1 cellular context compared by ENCODE assay signal in the genomic region with DNA sequence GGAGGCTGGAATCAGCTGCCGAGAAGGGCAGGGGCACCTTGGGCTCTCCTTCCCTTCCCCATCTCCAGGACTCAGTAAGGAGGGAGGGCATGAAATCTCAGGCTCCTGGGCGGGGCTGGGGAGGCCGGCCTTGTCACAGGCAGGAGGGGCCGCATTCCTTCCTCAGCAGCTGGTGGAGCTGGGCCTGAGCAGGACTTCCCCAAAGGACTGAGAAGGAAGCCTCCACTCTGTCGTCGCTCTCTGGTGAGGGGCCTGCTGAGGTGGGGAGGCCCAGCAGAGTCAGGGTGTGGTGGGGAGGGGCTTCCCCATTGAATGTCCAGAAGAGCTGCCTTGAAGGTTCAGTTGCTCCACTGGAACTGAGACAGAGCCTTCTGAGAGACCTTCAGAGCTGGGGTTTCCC.
TF ChIP-seq lines count a peak whose summit lies in the region.

No MANE protein-coding gene starts in this region.

TF ChIP-seq in HepG2, 621 proteins besides CTCF, POLR2A, EP300 and RAD21:
- TF ChIP-seq ARID4A (CRISPR knock-in tag; IDR thresholded peaks at IDR 0.05; ENCODE audit: borderline replicate concordance) (no peak), ZBTB33 (CRISPR knock-in tag; IDR thresholded peaks at IDR 0.05) (no peak), SNRNP70 (IDR thresholded peaks at IDR 0.05; ENCODE audit: low read depth, low read length) (no peak), PRPF4 (IDR thresholded peaks at IDR 0.05; ENCODE audit: low read depth, low read length, poor library complexity, severe bottlenecking) (no peak), BHLHE40 (IDR thresholded peaks at IDR 0.05; ENCODE audit: low read length) (no peak), ZFP62 (CRISPR knock-in tag; IDR thresholded peaks at IDR 0.05) (no peak), ZNF282 (IDR thresholded peaks at IDR 0.05; ENCODE audit: partially characterized antibody) (no peak), ZBTB8A (CRISPR knock-in tag; IDR thresholded peaks at IDR 0.05; ENCODE audit: borderline replicate concordance, low read depth) (no peak), DR1 (CRISPR knock-in tag; IDR thresholded peaks at IDR 0.05) (no peak)
- TF ChIP-seq, protein P1, sequence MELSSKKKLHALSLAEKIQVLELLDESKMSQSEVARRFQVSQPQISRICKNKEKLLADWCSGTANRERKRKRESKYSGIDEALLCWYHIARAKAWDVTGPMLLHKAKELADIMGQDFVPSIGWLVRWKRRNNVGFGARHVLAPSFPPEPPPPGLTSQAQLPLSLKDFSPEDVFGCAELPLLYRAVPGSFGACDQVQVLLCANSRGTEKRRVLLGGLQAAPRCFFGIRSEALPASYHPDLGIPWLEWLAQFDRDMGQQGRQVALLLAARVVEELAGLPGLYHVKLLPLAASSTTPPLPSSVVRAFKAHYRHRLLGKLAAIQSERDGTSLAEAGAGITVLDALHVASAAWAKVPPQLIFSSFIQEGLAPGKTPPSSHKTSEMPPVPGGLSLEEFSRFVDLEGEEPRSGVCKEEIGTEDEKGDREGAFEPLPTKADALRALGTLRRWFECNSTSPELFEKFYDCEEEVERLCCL (CRISPR knock-in tag; IDR thresholded peaks at IDR 0.05; ENCODE audit: borderline replicate concordance), result no peak
- TF ChIP-seq, protein P2, sequence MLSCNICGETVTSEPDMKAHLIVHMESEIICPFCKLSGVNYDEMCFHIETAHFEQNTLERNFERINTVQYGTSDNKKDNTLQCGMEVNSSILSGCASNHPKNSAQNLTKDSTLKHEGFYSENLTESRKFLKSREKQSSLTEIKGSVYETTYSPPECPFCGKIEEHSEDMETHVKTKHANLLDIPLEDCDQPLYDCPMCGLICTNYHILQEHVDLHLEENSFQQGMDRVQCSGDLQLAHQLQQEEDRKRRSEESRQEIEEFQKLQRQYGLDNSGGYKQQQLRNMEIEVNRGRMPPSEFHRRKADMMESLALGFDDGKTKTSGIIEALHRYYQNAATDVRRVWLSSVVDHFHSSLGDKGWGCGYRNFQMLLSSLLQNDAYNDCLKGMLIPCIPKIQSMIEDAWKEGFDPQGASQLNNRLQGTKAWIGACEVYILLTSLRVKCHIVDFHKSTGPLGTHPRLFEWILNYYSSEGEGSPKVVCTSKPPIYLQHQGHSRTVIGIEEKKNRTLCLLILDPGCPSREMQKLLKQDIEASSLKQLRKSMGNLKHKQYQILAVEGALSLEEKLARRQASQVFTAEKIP (CRISPR knock-in tag; IDR thresholded peaks at IDR 0.05; ENCODE audit: borderline replicate concordance), result no peak
- TF ChIP-seq, protein P3, sequence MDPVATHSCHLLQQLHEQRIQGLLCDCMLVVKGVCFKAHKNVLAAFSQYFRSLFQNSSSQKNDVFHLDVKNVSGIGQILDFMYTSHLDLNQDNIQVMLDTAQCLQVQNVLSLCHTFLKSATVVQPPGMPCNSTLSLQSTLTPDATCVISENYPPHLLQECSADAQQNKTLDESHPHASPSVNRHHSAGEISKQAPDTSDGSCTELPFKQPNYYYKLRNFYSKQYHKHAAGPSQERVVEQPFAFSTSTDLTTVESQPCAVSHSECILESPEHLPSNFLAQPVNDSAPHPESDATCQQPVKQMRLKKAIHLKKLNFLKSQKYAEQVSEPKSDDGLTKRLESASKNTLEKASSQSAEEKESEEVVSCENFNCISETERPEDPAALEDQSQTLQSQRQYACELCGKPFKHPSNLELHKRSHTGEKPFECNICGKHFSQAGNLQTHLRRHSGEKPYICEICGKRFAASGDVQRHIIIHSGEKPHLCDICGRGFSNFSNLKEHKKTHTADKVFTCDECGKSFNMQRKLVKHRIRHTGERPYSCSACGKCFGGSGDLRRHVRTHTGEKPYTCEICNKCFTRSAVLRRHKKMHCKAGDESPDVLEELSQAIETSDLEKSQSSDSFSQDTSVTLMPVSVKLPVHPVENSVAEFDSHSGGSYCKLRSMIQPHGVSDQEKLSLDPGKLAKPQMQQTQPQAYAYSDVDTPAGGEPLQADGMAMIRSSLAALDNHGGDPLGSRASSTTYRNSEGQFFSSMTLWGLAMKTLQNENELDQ (CRISPR knock-in tag; IDR thresholded peaks at IDR 0.05; ENCODE audit: borderline replicate concordance), result no peak
- TF ChIP-seq, protein P4, sequence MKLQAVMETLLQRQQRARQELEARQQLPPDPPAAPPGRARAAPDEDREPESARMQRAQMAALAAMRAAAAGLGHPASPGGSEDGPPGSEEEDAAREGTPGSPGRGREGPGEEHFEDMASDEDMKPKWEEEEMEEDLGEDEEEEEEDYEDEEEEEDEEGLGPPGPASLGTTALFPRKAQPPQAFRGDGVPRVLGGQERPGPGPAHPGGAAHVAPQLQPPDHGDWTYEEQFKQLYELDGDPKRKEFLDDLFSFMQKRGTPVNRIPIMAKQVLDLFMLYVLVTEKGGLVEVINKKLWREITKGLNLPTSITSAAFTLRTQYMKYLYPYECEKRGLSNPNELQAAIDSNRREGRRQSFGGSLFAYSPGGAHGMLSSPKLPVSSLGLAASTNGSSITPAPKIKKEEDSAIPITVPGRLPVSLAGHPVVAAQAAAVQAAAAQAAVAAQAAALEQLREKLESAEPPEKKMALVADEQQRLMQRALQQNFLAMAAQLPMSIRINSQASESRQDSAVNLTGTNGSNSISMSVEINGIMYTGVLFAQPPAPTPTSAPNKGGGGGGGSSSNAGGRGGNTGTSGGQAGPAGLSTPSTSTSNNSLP (IDR thresholded peaks at IDR 0.05; ENCODE audit: low read depth, low read length), result no peak
- TF ChIP-seq, protein P5, sequence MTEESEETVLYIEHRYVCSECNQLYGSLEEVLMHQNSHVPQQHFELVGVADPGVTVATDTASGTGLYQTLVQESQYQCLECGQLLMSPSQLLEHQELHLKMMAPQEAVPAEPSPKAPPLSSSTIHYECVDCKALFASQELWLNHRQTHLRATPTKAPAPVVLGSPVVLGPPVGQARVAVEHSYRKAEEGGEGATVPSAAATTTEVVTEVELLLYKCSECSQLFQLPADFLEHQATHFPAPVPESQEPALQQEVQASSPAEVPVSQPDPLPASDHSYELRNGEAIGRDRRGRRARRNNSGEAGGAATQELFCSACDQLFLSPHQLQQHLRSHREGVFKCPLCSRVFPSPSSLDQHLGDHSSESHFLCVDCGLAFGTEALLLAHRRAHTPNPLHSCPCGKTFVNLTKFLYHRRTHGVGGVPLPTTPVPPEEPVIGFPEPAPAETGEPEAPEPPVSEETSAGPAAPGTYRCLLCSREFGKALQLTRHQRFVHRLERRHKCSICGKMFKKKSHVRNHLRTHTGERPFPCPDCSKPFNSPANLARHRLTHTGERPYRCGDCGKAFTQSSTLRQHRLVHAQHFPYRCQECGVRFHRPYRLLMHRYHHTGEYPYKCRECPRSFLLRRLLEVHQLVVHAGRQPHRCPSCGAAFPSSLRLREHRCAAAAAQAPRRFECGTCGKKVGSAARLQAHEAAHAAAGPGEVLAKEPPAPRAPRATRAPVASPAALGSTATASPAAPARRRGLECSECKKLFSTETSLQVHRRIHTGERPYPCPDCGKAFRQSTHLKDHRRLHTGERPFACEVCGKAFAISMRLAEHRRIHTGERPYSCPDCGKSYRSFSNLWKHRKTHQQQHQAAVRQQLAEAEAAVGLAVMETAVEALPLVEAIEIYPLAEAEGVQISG (CRISPR knock-in tag; IDR thresholded peaks at IDR 0.05), result no peak
TF ChIP-seq in HepG2: peak in this region for 0.
